In genomic region chr15:90885432-90886290, GRCh38 we compare ENCODE assay signal across 1 cellular context.
TF ChIP-seq lines count a peak whose summit lies in the region.

No MANE protein-coding gene starts in this region.

TF ChIP-seq in GM23338, 12 proteins besides CTCF, POLR2A, EP300 and RAD21 (continued from another document):
- TF ChIP-seq ZNF462 (CRISPR knock-in tag; IDR thresholded peaks at IDR 0.05) (no peak), ZNF114 (CRISPR knock-in tag; IDR thresholded peaks at IDR 0.05) (no peak)
